In the genomic region with DNA sequence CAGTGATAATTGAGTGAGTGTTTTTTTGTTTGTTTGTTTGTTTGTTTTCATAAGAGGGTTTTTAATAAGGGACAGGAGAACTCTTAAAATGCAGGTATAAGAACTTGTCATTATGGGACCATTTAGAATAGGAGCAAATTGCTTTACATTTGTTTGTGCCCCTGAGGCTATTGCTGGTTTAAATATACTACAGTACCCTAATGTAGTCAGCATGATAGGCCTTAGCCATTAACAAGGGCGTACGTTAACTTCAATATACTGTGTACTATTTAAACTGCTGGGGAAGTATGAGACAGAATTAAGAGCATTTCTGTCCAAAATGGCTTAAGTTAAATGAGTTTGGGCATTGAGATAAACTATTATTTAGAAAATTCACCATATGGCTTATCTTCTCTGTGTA, we compare ENCODE assay signal across 17 cellular contexts. TPM values are rescaled to one million over a fixed set of nuclear protein-coding genes. Genes with fewer than 3 reads are reported as not detected.
A peak's percentile ranks its signal among the peaks of the same experiment; 100 is the strongest.
DNase-seq lines count a peak whose midpoint lies in the region; ATAC-seq and TF ChIP-seq lines count a peak whose summit lies in the region.
"Had no signal": no experiment of that assay in that cellular context is flagged by ENCODE, and none has a peak within 500 bp of the region (broad histone marks: within the 10 kb centered on the region; RNA-seq: fewer than 3 reads in every experiment).

No MANE protein-coding gene starts in this region.

- no peaks in the 10 kb centered on the region for H3K27me3 Mint-ChIP-seq in glutamatergic neuron (ENCODE audit: unreplicated experiment)

- DNase-seq in NCI-H1436 (lab: John Stamatoyannopoulos, UW) (peak; percentile 1), NCI-H1436 treated with DMSO at 0.1 percent for 48 hours (lab: John Stamatoyannopoulos, UW) (no peak), NCI-H526 treated with DMSO at 0.1 percent for 48 hours (lab: John Stamatoyannopoulos, UW) (peak; percentile 15), glutamatergic neuron (no peak), NCI-H82 treated with DMSO at 0.1 percent for 48 hours (lab: John Stamatoyannopoulos, UW; ENCODE audit: unreplicated experiment) (no peak), T-helper 9 cell (no peak)
- DNase-seq: 8988T; AML-193; Caco-2; CD8-positive, alpha-beta memory T cell; DND-41; GDM1; GOT3; HCEC 1CT had no signal

- no peak for TF ChIP-seq CTCF in glutamatergic neuron (IDR thresholded peaks at IDR 0.05; ENCODE audit: partially characterized antibody, unreplicated experiment)

- H3K27ac Mint-ChIP-seq in glutamatergic neuron (ENCODE audit: unreplicated experiment): peak overlapping the region; percentile 40
- H3K27ac Mint-ChIP-seq: CD8-positive, alpha-beta memory T cell had no signal

- no peaks in the 10 kb centered on the region for H3K36me3 Mint-ChIP-seq in glutamatergic neuron (ENCODE audit: unreplicated experiment)
- H3K36me3 Mint-ChIP-seq: CD8-positive, alpha-beta memory T cell had no signal

- H3K4me1 Mint-ChIP-seq in glutamatergic neuron (ENCODE audit: low read depth, unreplicated experiment): peaks cover 10% of the 10 kb centered on the region

- no peak overlapping the region for H3K4me3 Mint-ChIP-seq in glutamatergic neuron (ENCODE audit: unreplicated experiment)
- H3K4me3 Mint-ChIP-seq: CD8-positive, alpha-beta memory T cell had no signal

- H3K27ac ChIP-seq in angular gyrus (ENCODE audit: low read depth, low read length): peak overlapping the region; percentile 19
- H3K27ac ChIP-seq: BLaER1 had no signal

- no peaks in the 10 kb centered on the region for H3K9me3 Mint-ChIP-seq in glutamatergic neuron (ENCODE audit: unreplicated experiment)
- H3K9me3 Mint-ChIP-seq: CD8-positive, alpha-beta memory T cell had no signal

- ATAC-seq in GM19395 (IDR thresholded peaks at IDR 0.05; ENCODE audit: unreplicated experiment): no peak

RNA-seq across cellular contexts. Expression of a gene that starts 26.2 kb away (rescaled TPM):
- total RNA-seq in glutamatergic neuron (ENCODE audit: unreplicated experiment): 14.6 TPM

Comparison
In these comparisons a context has a peak if more than half of its experiments do, and no peak if none do; other contexts are left out.
1. DNase-seq: peak in NCI-H1436 (single experiment) and NCI-H526 treated with DMSO at 0.1 percent for 48 hours (single experiment); none in NCI-H1436 treated with DMSO at 0.1 percent for 48 hours (single experiment), glutamatergic neuron (single experiment), NCI-H82 treated with DMSO at 0.1 percent for 48 hours (single experiment) and T-helper 9 cell (single experiment).